In the genomic region with DNA sequence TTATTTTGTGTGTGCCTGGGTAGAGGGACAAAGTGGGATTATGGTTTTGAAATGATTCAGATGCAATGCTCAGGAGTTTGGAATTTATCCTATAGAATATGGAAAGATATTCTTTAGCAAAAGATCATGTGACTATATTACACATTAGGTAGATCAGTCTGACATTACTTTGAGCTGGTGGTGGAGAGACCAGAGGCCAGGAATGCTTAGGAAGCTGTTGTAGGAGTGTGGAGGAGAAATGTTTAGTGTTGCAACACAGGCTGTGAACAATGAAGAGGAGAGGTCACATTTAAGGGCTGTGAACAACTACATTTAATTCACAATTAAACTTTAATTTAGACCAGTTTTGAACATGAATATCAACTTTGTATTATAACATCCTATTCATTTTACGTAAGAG, we compare ENCODE assay signal across 15 cellular contexts. TPM values are rescaled to one million over a fixed set of nuclear protein-coding genes. Genes with fewer than 3 reads are reported as not detected.
DNase-seq lines count a peak whose midpoint lies in the region; ATAC-seq and TF ChIP-seq lines count a peak whose summit lies in the region.
"Had no signal": no experiment of that assay in that cellular context is flagged by ENCODE, and none has a peak within 500 bp of the region (broad histone marks: within the 10 kb centered on the region; RNA-seq: fewer than 3 reads in every experiment).

No MANE protein-coding gene starts in this region.

- H3K4me3 ChIP-seq in PC-3 (ENCODE audit: low read length) (peak overlapping the region; percentile 84), fibroblast of lung (replicated peaks in 1 of 4; ENCODE audit: control extremely low read depth in 1 of 4, insufficient read depth in 1 of 4, low read depth in 3 of 4, low read length in 4 of 4) (peak overlapping the region in 3 of 4 experiments; percentile 74 to 88 (median 75))
- H3K4me3 ChIP-seq: GM12878, tibial artery had no signal

- BruUV-seq in PC-3 (replicated peaks; lab: Mats Ljungman, UMichigan), result no TSS peak

- H3K9me3 Mint-ChIP-seq in activated CD4-positive, alpha-beta T cell treated with anti-CD3 and anti-CD28 coated beads, Interleukin-2, amount 10 ng/mL, durations not matched to agents 24 days and 14 days, result no peaks in the 10 kb centered on the region

- H2AFZ ChIP-seq in PC-3 (ENCODE audit: low read length) (no peak overlapping the region), fibroblast of lung (ENCODE audit: low read length) (no peak overlapping the region)

- H3K9me2 ChIP-seq in PC-3 (replicated peaks; ENCODE audit: low read length), result no peaks in the 10 kb centered on the region

- H3F3A ChIP-seq in PC-3 (ENCODE audit: low read length, unreplicated experiment), result no peaks in the 10 kb centered on the region

- no peaks in the 10 kb centered on the region for H3K36me3 ChIP-seq in PC-3 (ENCODE audit: low read depth, low read length)
- H3K36me3 ChIP-seq in fibroblast of lung (ENCODE audit: control insufficient read depth, insufficient read depth, low read length), result no peaks in the 10 kb centered on the region
- H3K36me3 ChIP-seq: tibial artery, WERI-Rb-1 had no signal

- no peaks in the 10 kb centered on the region for H3K27me3 Mint-ChIP-seq in activated CD4-positive, alpha-beta T cell treated with anti-CD3 and anti-CD28 coated beads, Interleukin-2, amount 10 ng/mL, durations not matched to agents 24 days and 14 days

- intact Hi-C loops in activated CD4-positive, alpha-beta T cell treated with anti-CD3 and anti-CD28 coated beads, Interleukin-2, amount 10 ng/mL, durations not matched to agents 24 days and 14 days (cut with micrococcal nuclease), result no loop called here
- intact Hi-C loops in PC-3 (cut with micrococcal nuclease), result loop anchor here (5.0 to 10.0 kb wide), 2 partner anchors 91 to 168 kb away; no protein-coding TSS in a partner anchor

- POLR2A ChIA-PET in PC-3 (lab: Charles Lee; ENCODE audit: unreplicated experiment), result no interaction called here

- H3K9me3 ChIP-seq in PC-3 (ENCODE audit: low read length) (no peaks in the 10 kb centered on the region), fibroblast of lung (ENCODE audit: control insufficient read depth, insufficient read depth, low read depth, low read length) (no peaks in the 10 kb centered on the region)
- H3K9me3 ChIP-seq: tibial artery had no signal

- TF ChIP-seq CTCF in PC-3 (conservative IDR thresholded peaks at IDR 0.05; ENCODE audit: low read depth, low read length) (no peak), fibroblast of lung (conservative IDR thresholded peaks at IDR 0.05 in 1 of 2, IDR thresholded peaks at IDR 0.05 in 1 of 2; ENCODE audit: low read depth in 1 of 2, low read length in 2 of 2) (no peak)

- CTCF ChIA-PET in PC-3 (lab: Charles Lee), result no interaction called here

- peaks cover 15% of the 10 kb centered on the region for H3K36me3 Mint-ChIP-seq in activated CD4-positive, alpha-beta T cell treated with anti-CD3 and anti-CD28 coated beads, Interleukin-2, amount 10 ng/mL, durations not matched to agents 24 days and 14 days (ENCODE audit: low read depth)

- no peak for ATAC-seq in PC-3
- ATAC-seq: GM12878 had no signal

- peaks cover 24% of the 10 kb centered on the region for H3K4me1 Mint-ChIP-seq in activated CD4-positive, alpha-beta T cell treated with anti-CD3 and anti-CD28 coated beads, Interleukin-2, amount 10 ng/mL, durations not matched to agents 24 days and 14 days

- DNase-seq in activated CD4-positive, alpha-beta T cell treated with anti-CD3 and anti-CD28 coated beads, Interleukin-2, amount 10 ng/mL, durations not matched to agents 24 days and 14 days, result no peak
- DNase-seq in activated CD4-positive, alpha-beta T cell treated with anti-CD3 and anti-CD28 coated beads, Interleukin-2, amount 50 U/mL, for 48 hours, result no peak
- DNase-seq in PC-3 (peak; percentile 40), fibroblast of lung (ENCODE audit: low read depth in 2 of 2) (peak; percentile 17 to 40), renal cortical epithelial cell (ENCODE audit: low read depth) (peak; percentile 58), DMS153 treated with DMSO at 0.1 percent for 48 hours (lab: John Stamatoyannopoulos, UW; ENCODE audit: unreplicated experiment) (no peak), G401 (ENCODE audit: low spot score) (no peak), GF-D8 (lab: John Stamatoyannopoulos, UW) (no peak)
- DNase-seq: 8988T, activated T-cell treated with anti-CD3 and anti-CD28 coated beads for 4 hours, tibial artery, WERI-Rb-1 had no signal

- H3K9ac ChIP-seq in PC-3 (ENCODE audit: low read length), result no peak overlapping the region
- no peak overlapping the region for H3K9ac ChIP-seq in fibroblast of lung (ENCODE audit: insufficient read depth, low read length)

- peak overlapping the region; percentile 95 for H3K4me3 Mint-ChIP-seq in activated CD4-positive, alpha-beta T cell treated with anti-CD3 and anti-CD28 coated beads, Interleukin-2, amount 10 ng/mL, durations not matched to agents 24 days and 14 days

- no peak overlapping the region for H3K27ac Mint-ChIP-seq in activated CD4-positive, alpha-beta T cell treated with anti-CD3 and anti-CD28 coated beads, Interleukin-2, amount 10 ng/mL, durations not matched to agents 24 days and 14 days

- H3K79me2 ChIP-seq in PC-3 (ENCODE audit: low read length) (peaks cover 49% of the 10 kb centered on the region), fibroblast of lung (ENCODE audit: control insufficient read depth, insufficient read depth, low read length) (peaks cover 32% of the 10 kb centered on the region)

- in situ Hi-C loops in G401 (cut with HindIII; ENCODE audit: low sequenced_read_pairs), result no loop called here

- H4K20me1 ChIP-seq in PC-3 (ENCODE audit: low read length) (no peaks in the 10 kb centered on the region), fibroblast of lung (ENCODE audit: control insufficient read depth, extremely low read depth, insufficient read depth, low read length) (no peaks in the 10 kb centered on the region)

- H3K27ac ChIP-seq in PC-3 (ENCODE audit: low read length) (no peak overlapping the region), fibroblast of lung (ENCODE audit: insufficient read depth, low read length) (no peak overlapping the region)
- H3K27ac ChIP-seq: SK-N-MC, tibial artery, WERI-Rb-1 had no signal

- H3K4me2 ChIP-seq in PC-3 (ENCODE audit: low read length) (peak overlapping the region; percentile 92), fibroblast of lung (ENCODE audit: extremely low read depth, insufficient read depth, low read length) (peak overlapping the region; percentile 76)

- H3K27me3 ChIP-seq in PC-3 (ENCODE audit: low read length), result no peaks in the 10 kb centered on the region
- H3K27me3 ChIP-seq in fibroblast of lung (ENCODE audit: control insufficient read depth, insufficient read depth, low read length), result no peaks in the 10 kb centered on the region
- H3K27me3 ChIP-seq: tibial artery had no signal

- H3K4me1 ChIP-seq in PC-3 (ENCODE audit: insufficient read depth, low read length) (peaks cover 14% of the 10 kb centered on the region), fibroblast of lung (ENCODE audit: control insufficient read depth, extremely low read depth, insufficient read depth, low read length) (no peaks in the 10 kb centered on the region)

RNA-seq across cellular contexts. Expression of gene PODN, which starts 45.3 kb away (rescaled TPM):
- not detected in 2 replicates for total RNA-seq in activated CD4-positive, alpha-beta T cell treated with anti-CD3 and anti-CD28 coated beads, Interleukin-2, amount 10 ng/mL, durations not matched to agents 24 days and 14 days
- total RNA-seq in PC-3 (2014; rRNA removed) (not detected in 2 replicates), fibroblast of lung (49.7 and 67.5 TPM in 2 replicates), renal cortical epithelial cell (0.40 TPM in 1 of 2 replicates, not detected in the other)
- polyA plus RNA-seq in fibroblast of lung, result 21.8 and 31.6 TPM in 2 replicates
- 36.5 and 62.7 TPM in 2 replicates for polyA plus RNA-seq in fibroblast of lung (2012)
- 21.2 and 26.8 TPM in 2 replicates for polyA minus RNA-seq in fibroblast of lung (ENCODE audit: low replicate concordance)
- total RNA-seq in G401 (2014; rRNA removed; shearing (Covaris generic)), result not detected in 2 replicates
- total RNA-seq: M059J had no signal
- polyA plus RNA-seq: GM12878 had no signal

Comparison
In these comparisons a context has a peak if more than half of its experiments do, and no peak if none do; other contexts are left out.
1. DNase-seq: peak in PC-3 (single experiment), fibroblast of lung (2 of 2) and renal cortical epithelial cell (single experiment); none in activated CD4-positive, alpha-beta T cell treated with anti-CD3 and anti-CD28 coated beads, Interleukin-2, amount 10 ng/mL, durations not matched to agents 24 days and 14 days (single experiment), activated CD4-positive, alpha-beta T cell treated with anti-CD3 and anti-CD28 coated beads, Interleukin-2, amount 50 U/mL, for 48 hours (0 of 2), DMS153 treated with DMSO at 0.1 percent for 48 hours (single experiment), G401 (single experiment) and GF-D8 (single experiment).
2. RNA of gene PODN, which starts 45.3 kb away (total RNA-seq): 49.7 to 67.5 TPM in fibroblast of lung; 0.40 TPM in renal cortical epithelial cell, not detected in activated CD4-positive, alpha-beta T cell treated with anti-CD3 and anti-CD28 coated beads, Interleukin-2, amount 10 ng/mL, durations not matched to agents 24 days and 14 days, not detected in PC-3 and not detected in G401; every median in the first group is over 10 times any median in the second.